ENCODE assay signal across 26 cellular contexts in genomic region chr5:2432070-2432920, GRCh38.
"Had no signal": no experiment of that assay in that cellular context is flagged by ENCODE, and none has a peak within 500 bp of the region (broad histone marks: within the 10 kb centered on the region; RNA-seq: fewer than 3 reads in every experiment).

No MANE protein-coding gene starts in this region.

- FAIRE-seq: kidney, pancreas had no signal

- H2AFZ ChIP-seq: hepatocyte had no signal

- H3K36me3 Mint-ChIP-seq: mesothelial cell of epicardium; naive B cell; stimulated activated memory B cell treated with anti-CD40 and anti-IgM and Interleukin-4, amounts not matched to agents 10 μg/mL and 1 μg/mL and 100 μg/mL, for 72 hours; type B pancreatic cell had no signal

- H3K27ac Mint-ChIP-seq: effector memory CD8-positive, alpha-beta T cell; mesothelial cell of epicardium; naive B cell; nephron; stimulated activated memory B cell treated with anti-CD40 and anti-IgM and Interleukin-4, amounts not matched to agents 10 μg/mL and 1 μg/mL and 100 μg/mL, for 72 hours; type B pancreatic cell had no signal

- H3K27me3 ChIP-seq: hepatocyte, left lung, neutrophil, right atrium auricular region, spleen, testis, tibial artery had no signal

- H3K27ac ChIP-seq: gastroesophageal sphincter, heart left ventricle, hepatocyte, left lung, neutrophil, pancreas, right atrium auricular region, skin epidermis, spleen, testis, tibial artery had no signal

- H3K4me1 ChIP-seq: gastroesophageal sphincter, heart left ventricle, left lung, pancreas, right atrium auricular region, spleen, testis, tibial artery had no signal

- DNase-seq: cerebellar nuclear complex; cortex of kidney; effector memory CD8-positive, alpha-beta T cell; foreskin fibroblast; heart left ventricle; kidney; left lung; mesenchymal stem cell; mucosa of descending colon; naive B cell; pancreas; spleen; stimulated activated CD4-positive, alpha-beta T cell treated with anti-CD3 and anti-CD28 coated beads, Interleukin-4, amount 100 ng/mL, for 4 hours; stimulated activated naive CD8-positive, alpha-beta T cell treated with anti-CD3 and anti-CD28 coated beads, Interleukin-15, Interleukin-2, amounts not matched to agents 100 U/mL and 50 U/mL, for 24 hours; substantia nigra; testis; tibial artery had no signal

- H3K4me1 Mint-ChIP-seq: naive B cell; stimulated activated memory B cell treated with anti-CD40 and anti-IgM and Interleukin-4, amounts not matched to agents 10 μg/mL and 1 μg/mL and 100 μg/mL, for 72 hours had no signal

- ATAC-seq: effector memory CD8-positive, alpha-beta T cell; gastroesophageal sphincter; heart left ventricle; left lung; mucosa of descending colon; pancreas; stimulated activated memory B cell treated with anti-CD40 and anti-IgM and Interleukin-4, amounts not matched to agents 10 μg/mL and 1 μg/mL and 100 μg/mL, for 72 hours; stimulated activated naive CD8-positive, alpha-beta T cell treated with anti-CD3 and anti-CD28 coated beads, Interleukin-15, Interleukin-2, amounts not matched to agents 100 U/mL and 50 U/mL, for 24 hours had no signal

- H3K9me3 ChIP-seq: gastroesophageal sphincter, heart left ventricle, left lung, neutrophil, pancreas, right atrium auricular region, testis, tibial artery had no signal

- H3K27me3 Mint-ChIP-seq: effector memory CD8-positive, alpha-beta T cell; naive B cell; stimulated activated memory B cell treated with anti-CD40 and anti-IgM and Interleukin-4, amounts not matched to agents 10 μg/mL and 1 μg/mL and 100 μg/mL, for 72 hours had no signal

- H3K4me3 ChIP-seq: gastroesophageal sphincter, heart left ventricle, hepatocyte, left lung, mucosa of descending colon, pancreas, right atrium auricular region, skin epidermis, spleen, testis, tibial artery had no signal

- H3K9me3 Mint-ChIP-seq: stimulated activated memory B cell treated with anti-CD40 and anti-IgM and Interleukin-4, amounts not matched to agents 10 μg/mL and 1 μg/mL and 100 μg/mL, for 72 hours; type B pancreatic cell had no signal

- H3K79me2 ChIP-seq: hepatocyte had no signal

- H3K4me3 Mint-ChIP-seq: effector memory CD8-positive, alpha-beta T cell; mesothelial cell of epicardium; naive B cell; nephron; stimulated activated memory B cell treated with anti-CD40 and anti-IgM and Interleukin-4, amounts not matched to agents 10 μg/mL and 1 μg/mL and 100 μg/mL, for 72 hours had no signal

- H3K4me2 ChIP-seq: hepatocyte had no signal

- H3K36me3 ChIP-seq: gastroesophageal sphincter, heart left ventricle, left lung, neutrophil, pancreas, right atrium auricular region, spleen, tibial artery had no signal
